ENCODE assay signal across 7 cellular contexts in genomic region chr2:223418086-223418485, GRCh38.
DNase-seq lines count a peak whose midpoint lies in the region; TF ChIP-seq lines count a peak whose summit lies in the region.
"Not testable (repeated sequence)": the region's sequence is repeated elsewhere in the genome, so short reads cannot be mapped to it uniquely, and the experiment has no call there.

No MANE protein-coding gene starts in this region.

- DNase-seq in DMS 273 (lab: John Stamatoyannopoulos, UW; ENCODE audit: unreplicated experiment), result peak; percentile 1
- peak; percentile 2 for DNase-seq in NCI-H1105 treated with DMSO at 0.1 percent for 48 hours (lab: John Stamatoyannopoulos, UW)
- DNase-seq in fibroblast of the aortic adventitia (ENCODE audit: low read depth), result peak; percentile 50
- DNase-seq in kidney tubule cell (ENCODE audit: low spot score), result peak; percentile 68
- peak; percentile 93 for DNase-seq in renal cortical epithelial cell (ENCODE audit: low read depth)

- not testable (repeated sequence) for TF ChIP-seq CTCF in VCaP (conservative IDR thresholded peaks at IDR 0.05); brain (conservative IDR thresholded peaks at IDR 0.05); fibroblast of the aortic adventitia (IDR thresholded peaks at IDR 0.05; ENCODE audit: insufficient read depth, low read length)

- H3K27ac Mint-ChIP-seq in brain, result peak overlapping the region in 3 of 5 experiments; percentile 32 to 77 (median 59)

- H3K4me3 Mint-ChIP-seq in brain, result not testable (repeated sequence)

- H3K4me3 ChIP-seq in fibroblast of the aortic adventitia (ENCODE audit: low read depth, low read length), result not testable (repeated sequence)

- not testable (repeated sequence) for H3K27me3 Mint-ChIP-seq in brain

- H3K4me1 Mint-ChIP-seq in brain, result peaks cover 18% of the 10 kb centered on the region

- peak overlapping the region; percentile 79 for H3K27ac ChIP-seq in VCaP

- not testable (repeated sequence) for H3K9me3 Mint-ChIP-seq in brain

- not testable (repeated sequence) for H3K36me3 Mint-ChIP-seq in brain

Comparison
In these comparisons a context has a peak if more than half of its experiments do, and no peak if none do; other contexts are left out.
1. DNase-seq: peak in every context shown above with its lines; median percentile 93 in renal cortical epithelial cell; 68 in kidney tubule cell; 50 in fibroblast of the aortic adventitia; 2 in NCI-H1105 treated with DMSO at 0.1 percent for 48 hours; 1 in DMS 273.